In genomic region chr11:116478205-116478604, GRCh38 we compare ENCODE assay signal across 28 cellular contexts.
"Had no signal": no experiment of that assay in that cellular context is flagged by ENCODE, and none has a peak within 500 bp of the region (broad histone marks: within the 10 kb centered on the region; RNA-seq: fewer than 3 reads in every experiment).

No MANE protein-coding gene starts in this region.

- FAIRE-seq: endometrium, islet of Langerhans had no signal

- H3K27ac ChIP-seq: coronary artery, esophagus squamous epithelium, heart right ventricle, left lung, ovary, psoas muscle, skin epidermis, spleen, thoracic aorta, tibial nerve, upper lobe of left lung had no signal

- ATAC-seq: effector memory CD8-positive, alpha-beta T cell; heart right ventricle; left cardiac atrium; left lung; naive thymus-derived CD8-positive, alpha-beta T cell; psoas muscle; right cardiac atrium; stimulated activated memory B cell treated with anti-CD40 and anti-IgM and Interleukin-4, amounts not matched to agents 10 μg/mL and 1 μg/mL and 100 μg/mL, for 72 hours; stimulated activated naive CD8-positive, alpha-beta T cell treated with anti-CD3 and anti-CD28 coated beads, Interleukin-15, Interleukin-2, amounts not matched to agents 100 U/mL and 50 U/mL, for 24 hours had no signal

- H3K36me3 ChIP-seq: esophagus squamous epithelium, heart right ventricle, left lung, ovary, spleen, thoracic aorta, tibial nerve, upper lobe of left lung had no signal

- DNase-seq: effector memory CD8-positive, alpha-beta T cell; erythroblast; esophagus squamous epithelium; foreskin melanocyte; glutamatergic neuron; heart right ventricle; hippocampal formation; left cardiac atrium; left lung; mesendoderm; naive thymus-derived CD8-positive, alpha-beta T cell; occipital lobe; ovary; posterior cingulate gyrus; psoas muscle; right cardiac atrium; spleen; stimulated activated CD4-positive, alpha-beta T cell treated with anti-CD3 and anti-CD28 coated beads, Interleukin-4, amount 100 ng/mL, for 4 hours; stimulated activated naive CD8-positive, alpha-beta T cell treated with anti-CD3 and anti-CD28 coated beads, Interleukin-15, Interleukin-2, amounts not matched to agents 100 U/mL and 50 U/mL, for 24 hours; substantia nigra; upper lobe of left lung had no signal

- H3K9me3 ChIP-seq: esophagus squamous epithelium, heart right ventricle, left lung, ovary, psoas muscle, spleen, thoracic aorta, tibial nerve, upper lobe of left lung had no signal

- H3K27me3 ChIP-seq: left lung, ovary, tibial nerve, upper lobe of left lung had no signal

- H3K4me3 ChIP-seq: coronary artery, esophagus squamous epithelium, heart right ventricle, left lung, ovary, psoas muscle, skin epidermis, spleen, thoracic aorta, tibial nerve, upper lobe of left lung had no signal
